Comparison of ENCODE assay signal across 9 cellular contexts in the genomic region with DNA sequence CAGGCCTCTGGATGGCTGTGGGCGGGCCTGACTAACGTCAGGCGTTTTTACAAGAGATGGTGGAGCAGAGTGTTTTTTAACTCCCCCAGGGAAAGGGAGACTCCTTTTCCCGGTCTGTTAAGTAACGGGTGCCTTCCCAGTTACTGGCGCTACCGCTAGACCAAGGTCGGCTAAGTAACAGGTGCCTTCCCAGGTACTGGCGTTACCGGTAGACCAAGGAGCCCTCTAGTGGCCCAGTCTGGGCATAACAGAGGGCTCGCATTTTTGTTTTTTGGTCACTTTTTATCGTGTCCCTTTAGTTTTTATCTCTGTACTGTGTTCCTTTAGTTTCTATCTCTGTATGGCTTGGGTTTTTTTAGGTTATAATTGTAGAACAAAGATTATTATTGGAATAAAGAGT. TPM values are rescaled to one million over a fixed set of nuclear protein-coding genes. Genes with fewer than 3 reads are reported as not detected.
DNase-seq lines count a peak whose midpoint lies in the region; ATAC-seq and TF ChIP-seq lines count a peak whose summit lies in the region.
"Had no signal": no experiment of that assay in that cellular context is flagged by ENCODE, and none has a peak within 500 bp of the region (broad histone marks: within the 10 kb centered on the region; RNA-seq: fewer than 3 reads in every experiment).

No MANE protein-coding gene starts in this region.

- peaks cover 53% of the 10 kb centered on the region for H3K36me3 Mint-ChIP-seq in type B pancreatic cell
- peaks cover 52% of the 10 kb centered on the region for H3K36me3 Mint-ChIP-seq in mesothelial cell of epicardium

- peaks cover 64% of the 10 kb centered on the region for H3K9me3 ChIP-seq in left ventricle myocardium inferior (replicated peaks)
- H3K9me3 ChIP-seq in fibroblast of lung (ENCODE audit: control insufficient read depth, insufficient read depth, low read depth, low read length) = no peaks in the 10 kb centered on the region

- H3K4me3 Mint-ChIP-seq in type B pancreatic cell (no peak overlapping the region), mesothelial cell of epicardium (no peak overlapping the region)
- H3K4me3 Mint-ChIP-seq: T-helper 1 cell treated with Interleukin-12 subunit alpha and Interleukin-12 subunit beta and Interleukin-4 antibody, amounts not matched to agents 30 μg/mL and 1 μg/mL, for 36 hours had no signal

- ATAC-seq in left cardiac atrium (no peak), HG03108 (IDR thresholded peaks at IDR 0.05; ENCODE audit: unreplicated experiment) (no peak)

- H3K27ac Mint-ChIP-seq in type B pancreatic cell = no peak overlapping the region
- no peak overlapping the region for H3K27ac Mint-ChIP-seq in mesothelial cell of epicardium
- H3K27ac Mint-ChIP-seq: T-helper 1 cell treated with Interleukin-12 subunit alpha and Interleukin-12 subunit beta and Interleukin-4 antibody, amounts not matched to agents 30 μg/mL and 1 μg/mL, for 36 hours had no signal

- H3K36me3 ChIP-seq in left ventricle myocardium inferior (peaks cover 96% of the 10 kb centered on the region), fibroblast of lung (ENCODE audit: control insufficient read depth, insufficient read depth, low read length) (no peaks in the 10 kb centered on the region)

- H3K4me3 ChIP-seq in left ventricle myocardium inferior (no peak overlapping the region), fibroblast of lung (replicated peaks in 1 of 4; ENCODE audit: control extremely low read depth in 1 of 4, insufficient read depth in 1 of 4, low read depth in 3 of 4, low read length in 4 of 4) (no peak overlapping the region)

- intact Hi-C loops in left ventricle myocardium inferior (cut with micrococcal nuclease) = no loop called here
- intact Hi-C loops in left cardiac atrium (cut with DNase I) = loop anchor here in 1 of 2 donors (10.0 kb wide), 1 partner anchor 253 kb away; no protein-coding TSS in a partner anchor

- H3K4me1 ChIP-seq in left ventricle myocardium inferior = no peaks in the 10 kb centered on the region
- H3K4me1 ChIP-seq in fibroblast of lung (ENCODE audit: control insufficient read depth, extremely low read depth, insufficient read depth, low read length) = no peaks in the 10 kb centered on the region

- no peaks in the 10 kb centered on the region for H4K20me1 ChIP-seq in fibroblast of lung (ENCODE audit: control insufficient read depth, extremely low read depth, insufficient read depth, low read length)

- no peak overlapping the region for H3K9ac ChIP-seq in fibroblast of lung (ENCODE audit: insufficient read depth, low read length)

- no peak for DNase-seq in left ventricle myocardium inferior
- no peak for DNase-seq in left cardiac atrium
- peak; percentile 46 for DNase-seq in SK-N-DZ (ENCODE audit: low spot score)
- no peak for DNase-seq in fibroblast of lung (ENCODE audit: low read depth in 2 of 2)
- no peak for DNase-seq in type B pancreatic cell (ENCODE audit: extremely low spot score, unreplicated experiment)
- DNase-seq in dedifferentiated amniotic fluid mesenchymal stem cell (ENCODE audit: extremely low spot score) = no peak
- DNase-seq in mesothelial cell of epicardium (ENCODE audit: low spot score in 2 of 2, unreplicated experiment in 2 of 2) = no peak

- H3K9me3 Mint-ChIP-seq in type B pancreatic cell = no peaks in the 10 kb centered on the region
- H3K9me3 Mint-ChIP-seq in mesothelial cell of epicardium = peaks cover 35% of the 10 kb centered on the region

- TF ChIP-seq CTCF in left ventricle myocardium inferior (IDR thresholded peaks at IDR 0.05; ENCODE audit: borderline replicate concordance) (peak; percentile 69), fibroblast of lung (conservative IDR thresholded peaks at IDR 0.05 in 1 of 2, IDR thresholded peaks at IDR 0.05 in 1 of 2; ENCODE audit: low read depth in 1 of 2, low read length in 2 of 2) (peak; percentile 36 to 58), type B pancreatic cell (conservative IDR thresholded peaks at IDR 0.05) (peak; percentile 75), mesothelial cell of epicardium (IDR thresholded peaks at IDR 0.05; ENCODE audit: unreplicated experiment) (no peak)

- H3K79me2 ChIP-seq in fibroblast of lung (ENCODE audit: control insufficient read depth, insufficient read depth, low read length) = no peaks in the 10 kb centered on the region

- H3K27me3 Mint-ChIP-seq in type B pancreatic cell = no peaks in the 10 kb centered on the region
- no peaks in the 10 kb centered on the region for H3K27me3 Mint-ChIP-seq in mesothelial cell of epicardium (ENCODE audit: low read depth)

- H3K4me2 ChIP-seq in fibroblast of lung (ENCODE audit: extremely low read depth, insufficient read depth, low read length) = no peak overlapping the region

- H3K27ac ChIP-seq in left ventricle myocardium inferior (replicated peaks) (no peak overlapping the region), fibroblast of lung (ENCODE audit: insufficient read depth, low read length) (no peak overlapping the region)

- H3K4me1 Mint-ChIP-seq in type B pancreatic cell (ENCODE audit: unreplicated experiment) (no peaks in the 10 kb centered on the region), mesothelial cell of epicardium (no peaks in the 10 kb centered on the region)

- H2AFZ ChIP-seq in fibroblast of lung (ENCODE audit: low read length) = no peak overlapping the region

- H3K27me3 ChIP-seq in left ventricle myocardium inferior (ENCODE audit: low read depth) (no peaks in the 10 kb centered on the region), fibroblast of lung (ENCODE audit: control insufficient read depth, insufficient read depth, low read length) (no peaks in the 10 kb centered on the region)

RNA-seq across cellular contexts. Expression of a gene that starts 10.0 kb away (rescaled TPM):
- total RNA-seq in left ventricle myocardium inferior (8.9 TPM), left cardiac atrium (10 to 100 TPM in 1 of 2 donors, 1 to 10 TPM in 1; 8.5 to 10.5 TPM), fibroblast of lung (7.2 and 9.4 TPM in 2 replicates), type B pancreatic cell (ENCODE audit: low replicate concordance) (9.6 and 11.0 TPM in 2 replicates), mesothelial cell of epicardium (11.0 to 11.4 TPM (median 11.0 TPM) in 3 replicates)
- 3.2 and 3.8 TPM in 2 replicates for polyA plus RNA-seq in SK-N-DZ (2014; cell fraction: cytosol; rRNA removed)
- 4.8 TPM in 2 replicates for polyA plus RNA-seq in SK-N-DZ (2014; cell fraction: nucleus; rRNA removed)
- 3.1 and 5.0 TPM in 2 replicates for polyA plus RNA-seq in fibroblast of lung
- 2.8 and 3.3 TPM in 2 replicates for polyA plus RNA-seq in fibroblast of lung (2012)
- polyA minus RNA-seq in fibroblast of lung (ENCODE audit: low replicate concordance) = 3.1 and 4.6 TPM in 2 replicates

RNA-seq across cellular contexts. Expression of a gene that starts 17.7 kb away (rescaled TPM):
- 13.7 TPM for total RNA-seq in left ventricle myocardium inferior
- 10 to 100 TPM in 1 of 2 donors, 1 to 10 TPM in 1; 8.7 to 12.7 TPM for total RNA-seq in left cardiac atrium
- polyA plus RNA-seq in SK-N-DZ (2014; cell fraction: cytosol; rRNA removed) = 8.6 and 10.1 TPM in 2 replicates
- polyA plus RNA-seq in SK-N-DZ (2014; cell fraction: nucleus; rRNA removed) = 6.2 and 10.7 TPM in 2 replicates
- total RNA-seq in fibroblast of lung = 26.5 and 43.8 TPM in 2 replicates
- 14.8 and 19.5 TPM in 2 replicates for polyA plus RNA-seq in fibroblast of lung
- polyA plus RNA-seq in fibroblast of lung (2012) = 4.4 and 7.9 TPM in 2 replicates
- 6.0 and 7.3 TPM in 2 replicates for polyA minus RNA-seq in fibroblast of lung (ENCODE audit: low replicate concordance)
- 8.4 and 9.2 TPM in 2 replicates for total RNA-seq in type B pancreatic cell (ENCODE audit: low replicate concordance)
- 16.8 to 22.5 TPM (median 18.1 TPM) in 3 replicates for total RNA-seq in mesothelial cell of epicardium

RNA-seq across cellular contexts. Expression of a gene that starts 55.5 kb away (rescaled TPM):
- total RNA-seq in left ventricle myocardium inferior = 11.4 TPM
- total RNA-seq in left cardiac atrium = 10 to 100 TPM in 1 of 2 donors, 1 to 10 TPM in 1; 6.6 to 11.6 TPM
- polyA plus RNA-seq in SK-N-DZ (2014; cell fraction: cytosol; rRNA removed) = 8.5 and 11.7 TPM in 2 replicates
- polyA plus RNA-seq in SK-N-DZ (2014; cell fraction: nucleus; rRNA removed) = 11.9 and 18.7 TPM in 2 replicates
- 5.1 and 9.9 TPM in 2 replicates for total RNA-seq in fibroblast of lung
- 8.7 and 11.0 TPM in 2 replicates for polyA plus RNA-seq in fibroblast of lung
- polyA plus RNA-seq in fibroblast of lung (2012) = 6.2 and 11.1 TPM in 2 replicates
- polyA minus RNA-seq in fibroblast of lung (ENCODE audit: low replicate concordance) = 1.4 and 2.1 TPM in 2 replicates
- 11.6 and 14.0 TPM in 2 replicates for total RNA-seq in type B pancreatic cell (ENCODE audit: low replicate concordance)
- total RNA-seq in mesothelial cell of epicardium = 11.5 to 13.1 TPM (median 12.5 TPM) in 3 replicates
